Comparison of ENCODE assay signal across 18 cellular contexts in genomic region chr6:37668251-37668650, GRCh38.
"Had no signal": no experiment of that assay in that cellular context is flagged by ENCODE, and none has a peak within 500 bp of the region (broad histone marks: within the 10 kb centered on the region; RNA-seq: fewer than 3 reads in every experiment).

No MANE protein-coding gene starts in this region.

- H3K9me3 Mint-ChIP-seq: activated CD4-positive, alpha-beta memory T cell treated with anti-CD3 and anti-CD28 coated beads for 36 hours; activated naive CD4-positive, alpha-beta T cell treated with anti-CD3 and anti-CD28 coated beads for 36 hours; activated naive CD8-positive, alpha-beta T cell treated with anti-CD3 and anti-CD28 coated beads, Interleukin-2, amount 50 U/mL, for 24 hours; activated T-helper 2 cell treated with anti-CD3 and anti-CD28 coated beads, Interferon-gamma antibody, Interleukin-2, Interleukin-4, amounts not matched to agents 10 μg/mL and 5 μg/mL and 100 μg/mL, durations not matched to agents 14 hours and 24 hours and 36 hours; endodermal cell; memory B cell; stimulated activated naive CD8-positive, alpha-beta T cell treated with anti-CD3 and anti-CD28 coated beads, Interleukin-15, Interleukin-2, amounts not matched to agents 100 ng/mL and 50 ng/mL, for 24 hours had no signal

- H3K27ac Mint-ChIP-seq: activated CD4-positive, alpha-beta memory T cell treated with anti-CD3 and anti-CD28 coated beads for 36 hours; activated CD8-positive, alpha-beta memory T cell treated with anti-CD3 and anti-CD28 coated beads, Interleukin-2, amount 10 ng/mL, durations not matched to agents 7 days and 5 days; activated naive CD4-positive, alpha-beta T cell treated with anti-CD3 and anti-CD28 coated beads for 36 hours; activated naive CD8-positive, alpha-beta T cell treated with anti-CD3 and anti-CD28 coated beads, Interleukin-2, amount 50 U/mL, for 24 hours; activated T-helper 2 cell treated with anti-CD3 and anti-CD28 coated beads, Interferon-gamma antibody, Interleukin-2, Interleukin-4, amounts not matched to agents 10 μg/mL and 5 μg/mL and 100 μg/mL, durations not matched to agents 14 hours and 24 hours and 36 hours; endodermal cell; memory B cell; stimulated activated naive CD8-positive, alpha-beta T cell treated with anti-CD3 and anti-CD28 coated beads, Interleukin-15, Interleukin-2, amounts not matched to agents 100 ng/mL and 50 ng/mL, for 24 hours had no signal

- H3K4me3 ChIP-seq: ascending aorta, mucosa of descending colon, suprapubic skin, upper lobe of left lung had no signal

- H3K36me3 ChIP-seq: ascending aorta, suprapubic skin, upper lobe of left lung had no signal

- H3K4me1 ChIP-seq: ascending aorta, suprapubic skin, upper lobe of left lung had no signal

- H3K27me3 ChIP-seq: ascending aorta, suprapubic skin, upper lobe of left lung had no signal

- H3K9me3 ChIP-seq: ascending aorta, mucosa of descending colon, suprapubic skin, upper lobe of left lung had no signal

- H3K27ac ChIP-seq: ascending aorta, suprapubic skin, upper lobe of left lung, WERI-Rb-1 had no signal

- H3K4me1 Mint-ChIP-seq: activated CD8-positive, alpha-beta memory T cell treated with anti-CD3 and anti-CD28 coated beads, Interleukin-2, amount 10 ng/mL, durations not matched to agents 7 days and 5 days; activated naive CD8-positive, alpha-beta T cell treated with anti-CD3 and anti-CD28 coated beads, Interleukin-2, amount 50 U/mL, for 24 hours; memory B cell had no signal

- H3K27me3 Mint-ChIP-seq: activated CD4-positive, alpha-beta memory T cell treated with anti-CD3 and anti-CD28 coated beads for 36 hours; activated CD8-positive, alpha-beta memory T cell treated with anti-CD3 and anti-CD28 coated beads, Interleukin-2, amount 10 ng/mL, durations not matched to agents 7 days and 5 days; activated naive CD8-positive, alpha-beta T cell treated with anti-CD3 and anti-CD28 coated beads, Interleukin-2, amount 50 U/mL, for 24 hours; memory B cell; stimulated activated naive CD8-positive, alpha-beta T cell treated with anti-CD3 and anti-CD28 coated beads, Interleukin-15, Interleukin-2, amounts not matched to agents 100 ng/mL and 50 ng/mL, for 24 hours had no signal

- H3K36me3 Mint-ChIP-seq: activated CD4-positive, alpha-beta memory T cell treated with anti-CD3 and anti-CD28 coated beads for 36 hours; activated CD8-positive, alpha-beta memory T cell treated with anti-CD3 and anti-CD28 coated beads, Interleukin-2, amount 10 ng/mL, durations not matched to agents 7 days and 5 days; memory B cell had no signal

- H3K4me3 Mint-ChIP-seq: activated CD4-positive, alpha-beta memory T cell treated with anti-CD3 and anti-CD28 coated beads for 36 hours; activated CD8-positive, alpha-beta memory T cell treated with anti-CD3 and anti-CD28 coated beads, Interleukin-2, amount 10 ng/mL, durations not matched to agents 7 days and 5 days; activated naive CD4-positive, alpha-beta T cell treated with anti-CD3 and anti-CD28 coated beads for 36 hours; activated naive CD8-positive, alpha-beta T cell treated with anti-CD3 and anti-CD28 coated beads, Interleukin-2, amount 50 U/mL, for 24 hours; endodermal cell; memory B cell; naive thymus-derived CD4-positive, alpha-beta T cell; stimulated activated naive CD8-positive, alpha-beta T cell treated with anti-CD3 and anti-CD28 coated beads, Interleukin-15, Interleukin-2, amounts not matched to agents 100 ng/mL and 50 ng/mL, for 24 hours had no signal

- DNase-seq: activated CD4-positive, alpha-beta memory T cell treated with anti-CD3 and anti-CD28 coated beads for 36 hours; activated CD8-positive, alpha-beta memory T cell treated with anti-CD3 and anti-CD28 coated beads, Interleukin-2, amount 10 ng/mL, durations not matched to agents 7 days and 5 days; activated naive CD4-positive, alpha-beta T cell treated with anti-CD3 and anti-CD28 coated beads for 36 hours; activated naive CD8-positive, alpha-beta T cell treated with anti-CD3 and anti-CD28 coated beads, Interleukin-2, amount 50 U/mL, for 24 hours; activated T-cell treated with anti-CD3 and anti-CD28 coated beads, Interleukin-2, amount 50 U/mL, for 1 hour; endodermal cell; hypothalamus; left ventricle myocardium superior; mucosa of descending colon; naive thymus-derived CD4-positive, alpha-beta T cell; right cardiac atrium; upper lobe of left lung; WERI-Rb-1 had no signal

- ATAC-seq: activated CD8-positive, alpha-beta memory T cell treated with anti-CD3 and anti-CD28 coated beads, Interleukin-2, amount 10 ng/mL, durations not matched to agents 7 days and 5 days; activated naive CD8-positive, alpha-beta T cell treated with anti-CD3 and anti-CD28 coated beads, Interleukin-2, amount 50 U/mL, for 24 hours; left ventricle myocardium superior; mucosa of descending colon; naive thymus-derived CD4-positive, alpha-beta T cell; right cardiac atrium had no signal
